In the genomic region with DNA sequence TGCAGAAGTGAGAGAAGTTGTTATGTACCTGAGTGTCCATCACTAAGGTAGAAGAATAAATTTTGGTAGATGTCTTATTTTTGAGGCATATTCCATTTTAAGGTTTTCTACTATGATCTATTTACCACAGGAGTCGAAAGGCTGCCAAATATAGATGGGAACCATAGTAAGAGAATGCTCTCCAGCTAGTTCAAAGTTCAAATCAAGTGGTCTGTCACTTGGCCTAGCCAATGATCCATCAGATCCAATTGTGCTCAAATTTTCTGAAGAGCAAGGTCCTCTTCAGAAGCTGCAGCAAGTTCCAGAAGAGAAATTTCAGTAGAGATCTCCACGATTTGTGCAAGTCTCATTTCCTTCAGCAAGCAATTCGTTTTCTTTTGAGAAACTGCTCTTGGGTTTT, we compare ENCODE assay signal across 27 cellular contexts.
"Had no signal": no experiment of that assay in that cellular context is flagged by ENCODE, and none has a peak within 500 bp of the region (broad histone marks: within the 10 kb centered on the region; RNA-seq: fewer than 3 reads in every experiment).

No MANE protein-coding gene starts in this region.

- ATAC-seq: stimulated activated effector memory CD8-positive, alpha-beta T cell treated with anti-CD3 and anti-CD28 coated beads, Interleukin-12 subunit alpha, Interleukin-12 subunit beta, amount 100 ng/mL, for 72 hours; stimulated activated memory B cell treated with anti-CD40 and anti-IgM and Interleukin-4, amounts not matched to agents 10 μg/mL and 1 μg/mL and 100 μg/mL, for 72 hours; stimulated activated naive B cell treated with anti-CD40 and anti-IgM and Interleukin-4, amounts not matched to agents 10 μg/mL and 1 μg/mL and 100 μg/mL, for 72 hours; stimulated activated naive CD8-positive, alpha-beta T cell treated with anti-CD3 and anti-CD28 coated beads, Interleukin-15, amount 100 ng/mL, for 72 hours; stimulated activated naive CD8-positive, alpha-beta T cell treated with anti-CD3 and anti-CD28 coated beads, Interleukin-15, Interleukin-2, amounts not matched to agents 100 U/mL and 50 U/mL, for 24 hours; upper lobe of right lung had no signal

- H3K4me1 ChIP-seq: stomach, suprapubic skin, testis, thyroid gland, transverse colon, upper lobe of left lung, upper lobe of right lung, uterus, vagina had no signal

- H3K27me3 ChIP-seq: stomach, suprapubic skin, testis, thyroid gland, tibial artery, tibial nerve, transverse colon, upper lobe of left lung, upper lobe of right lung, uterus, vagina had no signal

- DNase-seq: stimulated activated CD4-positive, alpha-beta T cell treated with anti-CD3 and anti-CD28 coated beads, Interleukin-2, amount 100 ng/mL, for 48 hours; stimulated activated CD4-positive, alpha-beta T cell treated with anti-CD3 and anti-CD28 coated beads, Interleukin-4, amount 100 ng/mL, for 1 hour; stimulated activated CD4-positive, alpha-beta T cell treated with anti-CD3 and anti-CD28 coated beads, Interleukin-4, amount 100 ng/mL, for 24 hours; stimulated activated CD4-positive, alpha-beta T cell treated with anti-CD3 and anti-CD28 coated beads, Interleukin-4, amount 100 ng/mL, for 4 hours; stimulated activated CD8-positive, alpha-beta memory T cell treated with anti-CD3 and anti-CD28 coated beads, Interleukin-4, amount 100 ng/mL, for 48 hours; stimulated activated naive B cell treated with anti-CD40 and anti-IgM and Interleukin-4, amounts not matched to agents 10 μg/mL and 1 μg/mL and 100 μg/mL, for 72 hours; stimulated activated naive CD4-positive, alpha-beta T cell; stimulated activated naive CD4-positive, alpha-beta T cell treated with Interleukin-2 at 50 U/mL for 16 hours; stimulated activated naive CD8-positive, alpha-beta T cell treated with anti-CD3 and anti-CD28 coated beads, Interleukin-15, amount 100 ng/mL, for 72 hours; stimulated activated naive CD8-positive, alpha-beta T cell treated with anti-CD3 and anti-CD28 coated beads, Interleukin-15, Interleukin-2, amounts not matched to agents 100 U/mL and 50 U/mL, for 24 hours; stomach; substantia nigra; testis; thyroid gland; tibial artery; transverse colon; trophoblast cell; upper lobe of left lung; upper lobe of right lung; uterus had no signal

- H3K36me3 ChIP-seq: stomach, suprapubic skin, thoracic aorta, thyroid gland, tibial artery, transverse colon, upper lobe of left lung, upper lobe of right lung, uterus, vagina had no signal

- H3K27ac ChIP-seq: stomach, suprapubic skin, testis, thyroid gland, tibial artery, tibial nerve, transverse colon, upper lobe of left lung, upper lobe of right lung, uterus, vagina had no signal

- FAIRE-seq: urothelium cell line had no signal

- H3K9me3 ChIP-seq: suprapubic skin, testis, thoracic aorta, thyroid gland, tibial artery, tibial nerve, transverse colon, upper lobe of left lung, upper lobe of right lung, uterus, vagina had no signal

- H3K4me3 ChIP-seq: stomach, suprapubic skin, testis, thoracic aorta, thyroid gland, tibial artery, tibial nerve, transverse colon, upper lobe of left lung, upper lobe of right lung, uterus, vagina had no signal
